In genomic region chr18:657998-658946, GRCh38 we compare ENCODE assay signal across 1 cellular context.
TF ChIP-seq lines count a peak whose summit lies in the region.

No MANE protein-coding gene starts in this region.

TF ChIP-seq in HepG2, 621 proteins besides CTCF, POLR2A, EP300 and RAD21 (continued from another document and continues in another):
- TF ChIP-seq UBTF (CRISPR knock-in tag; IDR thresholded peaks at IDR 0.05) (peak; percentile 80), ZBTB10 (CRISPR knock-in tag; IDR thresholded peaks at IDR 0.05; ENCODE audit: borderline replicate concordance) (no peak), GATAD1 (CRISPR knock-in tag; IDR thresholded peaks at IDR 0.05) (peak; percentile 82), MAF1 (CRISPR knock-in tag; IDR thresholded peaks at IDR 0.05; ENCODE audit: borderline replicate concordance) (peak; percentile 33; the same call in 1 of the 2 replicates), ZGPAT (CRISPR knock-in tag; IDR thresholded peaks at IDR 0.05) (peak; percentile 66; the same call in 1 of the 2 replicates), ZNF263 (CRISPR knock-in tag; IDR thresholded peaks at IDR 0.05) (peak; percentile 57), ZNF609 (CRISPR knock-in tag; IDR thresholded peaks at IDR 0.05; ENCODE audit: borderline replicate concordance) (0 out of 2 replicates have a peak, but pooled peaks have one; percentile 13), TCF7L2 (IDR thresholded peaks at IDR 0.05; ENCODE audit: low read depth, low read length) (no peak), ZNF362 (CRISPR knock-in tag; IDR thresholded peaks at IDR 0.05; ENCODE audit: borderline replicate concordance) (no peak; the same call in 1 of the 2 replicates), ZBTB40 (IDR thresholded peaks at IDR 0.05) (no peak), ZBTB40 (CRISPR knock-in tag; IDR thresholded peaks at IDR 0.05) (peak; percentile 49; the same call in 1 of the 2 replicates), GFI1 (CRISPR knock-in tag; IDR thresholded peaks at IDR 0.05; ENCODE audit: borderline replicate concordance) (peak; percentile 49; the same call in 1 of the 2 replicates), ZNF205 (CRISPR knock-in tag; IDR thresholded peaks at IDR 0.05) (peak; percentile 74), ZNF24 (IDR thresholded peaks at IDR 0.05) (no peak), ATF2 (CRISPR knock-in tag; IDR thresholded peaks at IDR 0.05) (peak; percentile 76; the same call in 1 of the 2 replicates), RNF2 (conservative IDR thresholded peaks at IDR 0.05; ENCODE audit: low read depth) (peak; percentile 45; the same call in 1 of the 2 replicates), SRF (IDR thresholded peaks at IDR 0.05; ENCODE audit: low read depth, low read length) (no peak), ARNT (IDR thresholded peaks at IDR 0.05) (no peak), MAZ (IDR thresholded peaks at IDR 0.05; ENCODE audit: borderline replicate concordance, low read depth, low read length) (no peak), MAZ (CRISPR knock-in tag; IDR thresholded peaks at IDR 0.05; ENCODE audit: low read depth) (peak; percentile 8; the same call in 1 of the 2 replicates), TOPORS (CRISPR knock-in tag; IDR thresholded peaks at IDR 0.05) (0 out of 2 replicates have a peak, but pooled peaks have one; percentile 16), NFE2L1 (CRISPR knock-in tag; IDR thresholded peaks at IDR 0.05; ENCODE audit: borderline replicate concordance) (no peak), PAWR (CRISPR knock-in tag; IDR thresholded peaks at IDR 0.05; ENCODE audit: borderline replicate concordance) (no peak), HCFC1 (IDR thresholded peaks at IDR 0.05; ENCODE audit: low read depth, low read length) (0 out of 2 replicates have a peak, but pooled peaks have one; percentile 24), PHF5A (CRISPR knock-in tag; IDR thresholded peaks at IDR 0.05; ENCODE audit: low read depth, unreplicated experiment) (no peak), MYNN (CRISPR knock-in tag; IDR thresholded peaks at IDR 0.05; ENCODE audit: low read depth) (no peak; the same call in 1 of the 2 replicates), ZMYM2 (CRISPR knock-in tag; IDR thresholded peaks at IDR 0.05) (peak; percentile 74; the same call in 1 of the 2 replicates), SMARCC2 (IDR thresholded peaks at IDR 0.05) (no peak), THAP8 (CRISPR knock-in tag; IDR thresholded peaks at IDR 0.05; ENCODE audit: borderline replicate concordance) (no peak), ZNF138 (CRISPR knock-in tag; IDR thresholded peaks at IDR 0.05; ENCODE audit: low read depth) (no peak), ZNF383 (CRISPR knock-in tag; IDR thresholded peaks at IDR 0.05; ENCODE audit: borderline replicate concordance) (no peak), ZBTB1 (CRISPR knock-in tag; IDR thresholded peaks at IDR 0.05; ENCODE audit: borderline replicate concordance) (no peak)
